Comparison of ENCODE assay signal across 7 cellular contexts in the genomic region with DNA sequence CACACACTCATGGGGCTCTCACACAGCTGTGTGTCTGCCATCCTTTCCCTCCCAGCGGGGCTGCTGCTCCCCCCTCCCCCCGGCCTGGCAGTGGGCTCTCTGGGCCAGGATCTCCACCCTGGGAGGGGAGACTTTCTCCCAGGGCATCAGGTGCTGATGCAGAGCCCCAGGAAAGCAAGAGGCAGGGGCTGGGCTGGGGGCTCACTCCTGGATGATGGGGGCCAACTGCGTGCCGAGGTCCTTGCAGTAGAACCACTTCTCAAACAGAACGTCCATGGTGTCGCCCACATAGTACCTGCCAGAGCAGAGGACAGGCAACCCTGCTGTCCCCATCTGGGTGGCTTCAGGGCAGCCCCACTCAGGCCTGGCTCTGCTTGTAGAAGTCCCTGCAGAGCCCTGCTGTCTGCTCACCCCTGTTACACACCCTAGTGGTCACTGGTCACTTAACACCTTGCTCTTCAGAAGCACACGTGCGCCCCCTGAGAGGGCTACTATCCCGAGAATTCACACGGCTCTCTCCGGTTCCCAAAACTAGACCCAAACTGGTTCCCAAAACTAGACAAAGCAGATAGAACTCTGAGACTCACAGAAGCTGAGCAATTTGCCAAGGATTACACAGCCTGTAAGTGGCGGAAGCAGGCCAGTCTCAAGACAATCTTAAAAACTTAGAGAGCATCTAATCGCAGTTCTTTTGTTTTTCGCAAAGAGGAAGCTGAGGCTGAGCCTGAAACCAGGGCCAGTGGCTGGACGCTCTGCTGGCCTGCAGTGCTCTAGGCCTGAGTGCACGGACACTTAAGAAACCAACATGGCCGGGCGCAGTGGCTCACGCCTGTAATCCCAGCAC. TPM values are rescaled to one million over a fixed set of nuclear protein-coding genes. Genes with fewer than 3 reads are reported as not detected.
A peak's percentile ranks its signal among the peaks of the same experiment; 100 is the strongest.
DNase-seq lines count a peak whose midpoint lies in the region; ATAC-seq, FAIRE-seq and TF ChIP-seq lines count a peak whose summit lies in the region.

No MANE protein-coding gene starts in this region.

- H3K4me1 Mint-ChIP-seq in naive thymus-derived CD4-positive, alpha-beta T cell = peaks cover 1 to 22% (median 11%) of the 10 kb centered on the region in 7 donors

- H3K4me3 ChIP-seq in OCI-LY1 (ENCODE audit: low read depth, low read length, poor library complexity, severe bottlenecking) = peak overlapping the region; percentile 14
- H3K4me3 ChIP-seq in naive thymus-derived CD4-positive, alpha-beta T cell (ENCODE audit: low read length) = no peak overlapping the region

- peaks cover 0 to 4% (median 0%) of the 10 kb centered on the region in 5 donors for H3K36me3 Mint-ChIP-seq in naive thymus-derived CD4-positive, alpha-beta T cell

- no peaks in the 10 kb centered on the region for H4K20me1 ChIP-seq in OCI-LY1 (ENCODE audit: insufficient read depth, low read length)

- H3K27me3 Mint-ChIP-seq in naive thymus-derived CD4-positive, alpha-beta T cell = no peaks in the 10 kb centered on the region

- ATAC-seq in HG02885 (IDR thresholded peaks at IDR 0.05; ENCODE audit: poor library complexity, unreplicated experiment) = peak; percentile 85
- peak; percentile 90 for ATAC-seq in naive thymus-derived CD4-positive, alpha-beta T cell
- no peak for ATAC-seq in HG02884 (IDR thresholded peaks at IDR 0.05; ENCODE audit: unreplicated experiment)

- H3K9me2 ChIP-seq in OCI-LY1 (ENCODE audit: low read depth, low read length) = no peaks in the 10 kb centered on the region

- no peaks in the 10 kb centered on the region for H3K36me3 ChIP-seq in OCI-LY1 (ENCODE audit: insufficient read depth, low read length)
- no peaks in the 10 kb centered on the region for H3K36me3 ChIP-seq in naive thymus-derived CD4-positive, alpha-beta T cell (ENCODE audit: control insufficient read depth in 2 of 3, insufficient read depth in 3 of 3, low read length in 3 of 3)

- TF ChIP-seq CTCF in GM12872 (IDR thresholded peaks at IDR 0.05; ENCODE audit: insufficient read depth, low read depth, low read length) (peak; percentile 70), OCI-LY1 (IDR thresholded peaks at IDR 0.05; ENCODE audit: low read length) (peak; percentile 94)

- H3K9me3 ChIP-seq in OCI-LY1 (ENCODE audit: low read length) = no peaks in the 10 kb centered on the region
- no peaks in the 10 kb centered on the region for H3K9me3 ChIP-seq in naive thymus-derived CD4-positive, alpha-beta T cell (ENCODE audit: control insufficient read depth in 2 of 3, low read length in 3 of 3)

- no peak overlapping the region for H3K4me3 Mint-ChIP-seq in naive thymus-derived CD4-positive, alpha-beta T cell

- H3K79me2 ChIP-seq in OCI-LY1 (ENCODE audit: insufficient read depth, low read length) = no peaks in the 10 kb centered on the region

- H2AFZ ChIP-seq in OCI-LY1 (ENCODE audit: low read length) = no peak overlapping the region

- POLR2A ChIA-PET in naive thymus-derived CD4-positive, alpha-beta T cell (lab: Charles Lee) = interaction anchor here (0.6 kb wide), 1 partner anchor 1142 kb away, joined by 3 read pairs; no protein-coding TSS in a partner anchor

- H3K9ac ChIP-seq in OCI-LY1 (ENCODE audit: low read length) = no peak overlapping the region; the same call in 1 of the 2 replicates

- peaks cover 0 to 3% (median 0%) of the 10 kb centered on the region in 11 donors for H3K9me3 Mint-ChIP-seq in naive thymus-derived CD4-positive, alpha-beta T cell

- no peaks in the 10 kb centered on the region for H3F3A ChIP-seq in OCI-LY1 (ENCODE audit: insufficient read depth, low read length)

- no peak for TF ChIP-seq POLR2A in GM12891 (IDR thresholded peaks at IDR 0.05; ENCODE audit: low read depth, low read length)

- CTCF ChIA-PET in naive thymus-derived CD4-positive, alpha-beta T cell (lab: Charles Lee) = no interaction called here

- no peak overlapping the region for H3K27ac Mint-ChIP-seq in naive thymus-derived CD4-positive, alpha-beta T cell

- peak overlapping the region; percentile 21 for H3K27ac ChIP-seq in OCI-LY1 (ENCODE audit: low read depth, low read length, poor library complexity, severe bottlenecking)
- no peak overlapping the region for H3K27ac ChIP-seq in naive thymus-derived CD4-positive, alpha-beta T cell (ENCODE audit: low read depth, low read length)

- intact Hi-C loops in naive thymus-derived CD4-positive, alpha-beta T cell (cut with micrococcal nuclease) = no loop called here

- DNase-seq in ecto neural progenitor cell (ENCODE audit: low spot score) = peak; percentile 77
- peak in 1 of 9 donors; percentile 11 for DNase-seq in naive thymus-derived CD4-positive, alpha-beta T cell
- no peak for DNase-seq in GM12891 (ENCODE audit: insufficient read length, low spot score)

- no peaks in the 10 kb centered on the region for H3K27me3 ChIP-seq in OCI-LY1 (ENCODE audit: insufficient read depth, low read length)
- H3K27me3 ChIP-seq in naive thymus-derived CD4-positive, alpha-beta T cell (ENCODE audit: control insufficient read depth in 2 of 2, insufficient read depth in 2 of 2, low read length in 2 of 2) = no peaks in the 10 kb centered on the region

- H3K4me2 ChIP-seq in OCI-LY1 (ENCODE audit: low read length) = peak overlapping the region; percentile 52

- no peak for FAIRE-seq in GM12891 (lab: Jason Lieb, UNC)

- H3K4me1 ChIP-seq in OCI-LY1 (ENCODE audit: insufficient read depth, low read length, severe bottlenecking) = peaks cover 26% of the 10 kb centered on the region
- no peaks in the 10 kb centered on the region for H3K4me1 ChIP-seq in naive thymus-derived CD4-positive, alpha-beta T cell (ENCODE audit: control insufficient read depth in 2 of 2, insufficient read depth in 2 of 2, low read length in 2 of 2)

TF ChIP-seq in GM12891, 5 proteins besides CTCF, POLR2A, EP300 and RAD21:
- TF ChIP-seq POLR2AphosphoS5 (IDR thresholded peaks at IDR 0.05; ENCODE audit: low read depth, low read length) (no peak), SPI1 (IDR thresholded peaks at IDR 0.05; ENCODE audit: low read depth, low read length) (no peak), TAF1 (IDR thresholded peaks at IDR 0.05; ENCODE audit: low read depth, low read length) (no peak), POU2F2 (IDR thresholded peaks at IDR 0.05; ENCODE audit: low read depth, low read length) (no peak), PAX5 (IDR thresholded peaks at IDR 0.05; ENCODE audit: insufficient read depth, low read length, severe bottlenecking) (no peak)

RNA-seq across cellular contexts. Expression of a gene that starts 6.6 kb away (rescaled TPM):
- 1 to 10 TPM in 1 of 5 experiments, under 1 TPM in 2, not detected in 2; 0.12 to 3.0 (median 0.37) TPM for total RNA-seq in naive thymus-derived CD4-positive, alpha-beta T cell
- polyA plus RNA-seq in naive thymus-derived CD4-positive, alpha-beta T cell = under 1 TPM in 1 of 2 donors, not detected in 1; 0.36 TPM
- polyA plus RNA-seq in GM12891 (2012; ENCODE audit: low read depth, missing spikeins) = 2.6 TPM

RNA-seq across cellular contexts. Expression of a gene that starts 21.9 kb away (rescaled TPM):
- 1 to 10 TPM in 2 of 5 experiments, under 1 TPM in 1, not detected in 2; 0.82 to 5.1 (median 1.8) TPM for total RNA-seq in naive thymus-derived CD4-positive, alpha-beta T cell
- polyA plus RNA-seq in naive thymus-derived CD4-positive, alpha-beta T cell = under 1 TPM in 1 of 2 donors, not detected in 1; 0.33 TPM
- 17.0 TPM for polyA plus RNA-seq in GM12891 (2012; ENCODE audit: low read depth, missing spikeins)
